In genomic region chr17:41417576-41418015, GRCh38 we compare ENCODE assay signal across 12 cellular contexts. TPM values are rescaled to one million over a fixed set of nuclear protein-coding genes. Genes with fewer than 3 reads are reported as not detected.
DNase-seq lines count a peak whose midpoint lies in the region; ATAC-seq, FAIRE-seq and TF ChIP-seq lines count a peak whose summit lies in the region.
"Had no signal": no experiment of that assay in that cellular context is flagged by ENCODE, and none has a peak within 500 bp of the region (broad histone marks: within the 10 kb centered on the region; RNA-seq: fewer than 3 reads in every experiment).

No MANE protein-coding gene starts in this region.

- H2AFZ ChIP-seq in GM12878 (ENCODE audit: control insufficient read depth, low read depth, low read length) (no peak overlapping the region), mesenchymal stem cell (ENCODE audit: low read depth, low read length) (no peak overlapping the region)

- peak; percentile 76 for ATAC-seq in GM12878
- ATAC-seq: pancreas had no signal

- H3K79me1 ChIP-seq in mesenchymal stem cell (replicated peaks; ENCODE audit: low read length, poor library complexity, severe bottlenecking) = no peaks in the 10 kb centered on the region

- no peaks in the 10 kb centered on the region for H3K9me2 ChIP-seq in DOHH2 (replicated peaks; ENCODE audit: control insufficient read depth, low read length)

- H4K91ac ChIP-seq in mesenchymal stem cell (ENCODE audit: low read length) = no peak overlapping the region

- no peaks in the 10 kb centered on the region for H3K9me3 ChIP-seq in DOHH2 (ENCODE audit: control insufficient read depth, insufficient read depth, low read length)
- no peaks in the 10 kb centered on the region for H3K9me3 ChIP-seq in GM12878 (replicated peaks; ENCODE audit: control insufficient read depth, insufficient read depth, low read length)
- H3K9me3 ChIP-seq in mesenchymal stem cell (ENCODE audit: control insufficient read depth, low read length) = no peaks in the 10 kb centered on the region
- H3K9me3 ChIP-seq in kidney (ENCODE audit: control insufficient read depth in 1 of 2, low read length in 2 of 2) = no peaks in the 10 kb centered on the region
- H3K9me3 ChIP-seq: pancreas had no signal

- H3K27ac ChIP-seq in DOHH2 (ENCODE audit: low read depth, low read length) = no peak overlapping the region
- no peak overlapping the region for H3K27ac ChIP-seq in HL-60 (replicated peaks)
- H3K27ac ChIP-seq in GM12878 (ENCODE audit: control insufficient read depth, insufficient read depth) = no peak overlapping the region
- no peak overlapping the region for H3K27ac ChIP-seq in mesenchymal stem cell (ENCODE audit: low read length, poor library complexity, severe bottlenecking)
- no peak overlapping the region for H3K27ac ChIP-seq in kidney (ENCODE audit: low read depth in 2 of 2, low read length in 2 of 2)
- H3K27ac ChIP-seq: pancreas had no signal

- no peak overlapping the region for H3K4ac ChIP-seq in mesenchymal stem cell (ENCODE audit: low read depth in 1 of 2, low read length in 2 of 2)

- TF ChIP-seq POLR2A in GM12878 (IDR thresholded peaks at IDR 0.05; ENCODE audit: low read depth, low read length) = no peak

- no peaks in the 10 kb centered on the region for H3F3A ChIP-seq in DOHH2 (ENCODE audit: control insufficient read depth, insufficient read depth)

- 0% methylated on average over 4 of the region's 4 CpGs for WGBS in GM12878 (ENCODE audit: insufficient coverage, insufficient replicate concordance, low lambda C conversion rate, missing lambda C conversion rate)
- 49% methylated on average over 4 of the region's 4 CpGs for WGBS in mesenchymal stem cell

- H3K18ac ChIP-seq in mesenchymal stem cell (ENCODE audit: low read depth in 1 of 2, low read length in 2 of 2) = no peak overlapping the region

- CTCF ChIA-PET in GM12878 (lab: Yijun Ruan, JAX) = interaction anchor here (0.9 to 1.4 kb wide), 4 partner anchors 9 to 245 kb away, joined by 3 to 4 read pairs (median 3); no protein-coding TSS in a partner anchor

- no peak overlapping the region for H2BK120ac ChIP-seq in mesenchymal stem cell (ENCODE audit: low read depth, low read length)

- no peaks in the 10 kb centered on the region for H3K27me3 ChIP-seq in DOHH2 (ENCODE audit: control insufficient read depth, low read length)
- no peaks in the 10 kb centered on the region for H3K27me3 ChIP-seq in HL-60 (ENCODE audit: insufficient read depth, poor library complexity, severe bottlenecking)
- H3K27me3 ChIP-seq in GM12878 (replicated peaks in 1 of 2; ENCODE audit: control insufficient read depth in 2 of 2, insufficient read depth in 2 of 2, low read length in 1 of 2) = no peaks in the 10 kb centered on the region; a peak in 1 of 4 replicates
- H3K27me3 ChIP-seq in mesenchymal stem cell (ENCODE audit: control insufficient read depth in 1 of 2, insufficient read depth in 1 of 2, low read length in 2 of 2) = peaks cover 0 to 17% of the 10 kb centered on the region in 2 experiments
- H3K27me3 ChIP-seq: pancreas had no signal

- RAD21 ChIA-PET in GM12878 (lab: Charles Lee; ENCODE audit: unreplicated experiment) = no interaction called here

- H3K36me3 ChIP-seq in DOHH2 (ENCODE audit: control insufficient read depth, low read length) (no peaks in the 10 kb centered on the region), GM12878 (ENCODE audit: control insufficient read depth in 2 of 2, insufficient read depth in 2 of 2, low read length in 1 of 2) (no peaks in the 10 kb centered on the region), mesenchymal stem cell (ENCODE audit: control insufficient read depth in 1 of 2, insufficient read depth in 2 of 2, low read depth in 1 of 2, low read length in 2 of 2) (no peaks in the 10 kb centered on the region), kidney (ENCODE audit: control insufficient read depth in 1 of 2, insufficient read depth in 2 of 2, low read length in 2 of 2) (no peaks in the 10 kb centered on the region)
- H3K36me3 ChIP-seq: pancreas had no signal

- no peak overlapping the region for H2BK12ac ChIP-seq in mesenchymal stem cell (ENCODE audit: low read length in 2 of 2)

- TF ChIP-seq RAD21 in GM12878 (IDR thresholded peaks at IDR 0.05; ENCODE audit: insufficient read depth, low read depth, low read length) = no peak

- H3K4me2 ChIP-seq in DOHH2 (ENCODE audit: low read length) (no peak overlapping the region), GM12878 (ENCODE audit: control insufficient read depth, insufficient read depth) (no peak overlapping the region), mesenchymal stem cell (ENCODE audit: low read length, poor library complexity, severe bottlenecking) (no peak overlapping the region)

- H2BK5ac ChIP-seq in mesenchymal stem cell (ENCODE audit: low read depth, low read length, poor library complexity, severe bottlenecking) = no peak overlapping the region

- no peak overlapping the region for H4K8ac ChIP-seq in mesenchymal stem cell (ENCODE audit: low read length)

- no peak overlapping the region for H3K14ac ChIP-seq in mesenchymal stem cell (ENCODE audit: low read length in 2 of 2)

- H3K4me1 ChIP-seq in DOHH2 (ENCODE audit: control insufficient read depth, low read length) (no peaks in the 10 kb centered on the region), GM12878 (ENCODE audit: control insufficient read depth, insufficient read depth, low read length) (no peaks in the 10 kb centered on the region), mesenchymal stem cell (ENCODE audit: control insufficient read depth, insufficient read depth, low read depth, low read length) (peaks cover 18% of the 10 kb centered on the region), kidney (ENCODE audit: control insufficient read depth in 1 of 2, insufficient read depth in 1 of 2, low read depth in 1 of 2, low read length in 2 of 2) (peaks cover 8 to 16% of the 10 kb centered on the region in 2 donors)
- H3K4me1 ChIP-seq: pancreas had no signal

- H4K20me1 ChIP-seq in DOHH2 (ENCODE audit: control insufficient read depth, insufficient read depth, low read depth, low read length) (no peaks in the 10 kb centered on the region), GM12878 (ENCODE audit: control insufficient read depth, insufficient read depth) (no peaks in the 10 kb centered on the region)

- TF ChIP-seq CTCF in DOHH2 (IDR thresholded peaks at IDR 0.05; ENCODE audit: low read depth, low read length, poor library complexity, severe bottlenecking) (peak; percentile 76), HL-60 (IDR thresholded peaks at IDR 0.05; ENCODE audit: insufficient read depth, low read length) (peak; percentile 10), GM12878 (IDR thresholded peaks at IDR 0.05 in 2 of 3, conservative IDR thresholded peaks at IDR 0.05 in 1 of 3; ENCODE audit: control insufficient read depth in 2 of 3, extremely low read depth in 1 of 3, insufficient read depth in 1 of 3, low read depth in 3 of 3, low read length in 3 of 3) (peak; percentile 29 to 68 (median 59)), kidney (IDR thresholded peaks at IDR 0.05; ENCODE audit: borderline replicate concordance, extremely low read depth, insufficient read depth) (no peak)

- FAIRE-seq in GM12878 (lab: Jason Lieb, UNC) = no peak
- FAIRE-seq in kidney (lab: Jason Lieb, UNC) = no peak
- FAIRE-seq: pancreas had no signal

- DNase-seq in HL-60 (ENCODE audit: low read depth in 1 of 2, low spot score in 1 of 2) (no peak), GM12878 (ENCODE audit: low read depth, low spot score) (no peak), mesenchymal stem cell (no peak), superior temporal gyrus (ENCODE audit: extremely low spot score) (no peak), NCI-H187 treated with DMSO at 0.1 percent for 48 hours (lab: John Stamatoyannopoulos, UW) (no peak), NCI-H2227 (lab: John Stamatoyannopoulos, UW; ENCODE audit: unreplicated experiment) (no peak), kidney (no peak)
- DNase-seq: activated B cell treated with CpG ODN at 0.5 μM for 24 hours, pancreas had no signal

- intact Hi-C loops in GM12878 (cut with micrococcal nuclease; ENCODE audit: unreplicated experiment) = no loop called here
- intact Hi-C loops in kidney (cut with DNase I) = no loop called here

- no peak for TF ChIP-seq EP300 in GM12878 (IDR thresholded peaks at IDR 0.05; ENCODE audit: borderline replicate concordance in 1 of 2, control insufficient read depth in 1 of 2, low read depth in 2 of 2, low read length in 2 of 2)

- SMC1A ChIA-PET in GM12878 (lab: Charles Lee; ENCODE audit: uncharacterized antibody, unreplicated experiment) = interaction anchor here (1.0 to 1.5 kb wide), 2 partner anchors 84 to 145 kb away, joined by 3 read pairs; no protein-coding TSS in a partner anchor

- no TSS peak for BruUV-seq in GM12878 (replicated peaks; lab: Mats Ljungman, UMichigan)

- no peak overlapping the region for H3K23ac ChIP-seq in mesenchymal stem cell (ENCODE audit: low read length in 2 of 2)

- POLR2A ChIA-PET in GM12878 (lab: Charles Lee) = no interaction called here

- H2AK5ac ChIP-seq in mesenchymal stem cell (ENCODE audit: low read length, severe bottlenecking) = peak overlapping the region; percentile 92

- in situ Hi-C loops in GM12878 (cut with MboI) = no loop called here

- no peak overlapping the region for H3K9ac ChIP-seq in GM12878 (ENCODE audit: control insufficient read depth, insufficient read depth, low read length)
- no peak overlapping the region for H3K9ac ChIP-seq in mesenchymal stem cell (ENCODE audit: low read length)
- no peak overlapping the region for H3K9ac ChIP-seq in kidney (ENCODE audit: low read length in 2 of 2)

- no peak overlapping the region for H2BK15ac ChIP-seq in mesenchymal stem cell (ENCODE audit: low read depth, poor library complexity, severe bottlenecking)

- H3K79me2 ChIP-seq in DOHH2 (ENCODE audit: control insufficient read depth, low read length) (no peaks in the 10 kb centered on the region), GM12878 (ENCODE audit: control insufficient read depth, insufficient read depth, low read length) (no peaks in the 10 kb centered on the region)

- no peak overlapping the region for H3K4me3 ChIP-seq in DOHH2 (ENCODE audit: low read length)
- no peak overlapping the region for H3K4me3 ChIP-seq in HL-60 (replicated peaks; ENCODE audit: insufficient read depth, low read length)
- H3K4me3 ChIP-seq in GM12878 = no peak overlapping the region
- H3K4me3 ChIP-seq in mesenchymal stem cell (ENCODE audit: insufficient read depth in 1 of 2, low read depth in 1 of 2, low read length in 2 of 2) = no peak overlapping the region
- H3K4me3 ChIP-seq in kidney (ENCODE audit: low read length in 2 of 2) = no peak overlapping the region
- H3K4me3 ChIP-seq: pancreas had no signal

RNA-seq across cellular contexts. Expression of gene KRT37, which starts 6.8 kb away (rescaled TPM):
- total RNA-seq in GM12878 (2013; cell fraction: nucleolus; rRNA removed) = not detected in 2 replicates
- total RNA-seq in GM12878 (2014; rRNA removed) = not detected in 2 replicates
- total RNA-seq in GM12878 (2014; rRNA removed; fragmentation: Illumina TruSeq; extraction: Trizol) = not detected in 2 replicates
- not detected in 2 replicates for total RNA-seq in GM12878 (2021)
- not detected for polyA plus RNA-seq in GM12878 (2011; ENCODE audit: low read depth)
- polyA plus RNA-seq in GM12878 (2011; rRNA removed) = not detected in 2 replicates
- not detected in 2 replicates for polyA plus RNA-seq in GM12878 (2011; cell fraction: cytosol; rRNA removed)
- polyA plus RNA-seq in GM12878 (2011; cell fraction: nucleus; rRNA removed) = not detected in 2 replicates
- not detected in 2 replicates for polyA plus RNA-seq in GM12878 (2012)
- polyA plus RNA-seq in GM12878 (2014; fragmentation: Illumina TruSeq; extraction: Trizol) = not detected in 2 replicates
- polyA plus RNA-seq in GM12878 (2014; fragmentation: Nextera tagmentation; extraction: Ambion mirVana) = not detected
- polyA plus RNA-seq in GM12878 (2014; rRNA removed) = not detected in 2 replicates
- polyA plus RNA-seq in GM12878 (2016; fragmentation: Nextera tagmentation; extraction: Ambion mirVana) = not detected
- polyA minus RNA-seq in GM12878 (2011; rRNA and poly(A)+ RNA removed) = not detected in 2 replicates
- polyA minus RNA-seq in GM12878 (2011; cell fraction: cytosol; rRNA and poly(A)+ RNA removed) = not detected in 2 replicates
- not detected in 2 replicates for polyA minus RNA-seq in GM12878 (2011; cell fraction: nucleus; rRNA and poly(A)+ RNA removed)
- polyA plus RNA-seq in mesenchymal stem cell (2013, experiment 1 of 2) = not detected
- polyA plus RNA-seq in mesenchymal stem cell (2013, experiment 2 of 2) = not detected
- not detected for total RNA-seq in kidney
- not detected for polyA plus RNA-seq in kidney (ENCODE audit: insufficient read depth, low read depth, low replicate concordance)
- total RNA-seq: activated B cell treated with CpG ODN at 0.5 μM for 24 hours, dermis microvascular lymphatic vessel endothelial cell, pancreas had no signal
- polyA plus RNA-seq: IgD-negative memory B cell, pancreas had no signal

RNA-seq across cellular contexts. Expression of gene KRT31, which starts 20.2 kb away (rescaled TPM):
- total RNA-seq in GM12878 (2013; cell fraction: nucleolus; rRNA removed) = not detected in 2 replicates
- not detected in 2 replicates for total RNA-seq in GM12878 (2014; rRNA removed)
- total RNA-seq in GM12878 (2014; rRNA removed; fragmentation: Illumina TruSeq; extraction: Trizol) = not detected in 2 replicates
- total RNA-seq in GM12878 (2021) = not detected in 2 replicates
- polyA plus RNA-seq in GM12878 (2011; ENCODE audit: low read depth) = not detected
- not detected in 2 replicates for polyA plus RNA-seq in GM12878 (2011; rRNA removed)
- not detected in 2 replicates for polyA plus RNA-seq in GM12878 (2011; cell fraction: cytosol; rRNA removed)
- polyA plus RNA-seq in GM12878 (2011; cell fraction: nucleus; rRNA removed) = not detected in 2 replicates
- polyA plus RNA-seq in GM12878 (2012) = not detected in 2 replicates
- not detected in 2 replicates for polyA plus RNA-seq in GM12878 (2014; fragmentation: Illumina TruSeq; extraction: Trizol)
- polyA plus RNA-seq in GM12878 (2014; fragmentation: Nextera tagmentation; extraction: Ambion mirVana) = not detected
- not detected in 2 replicates for polyA plus RNA-seq in GM12878 (2014; rRNA removed)
- not detected for polyA plus RNA-seq in GM12878 (2016; fragmentation: Nextera tagmentation; extraction: Ambion mirVana)
- polyA minus RNA-seq in GM12878 (2011; rRNA and poly(A)+ RNA removed) = not detected in 2 replicates
- not detected in 2 replicates for polyA minus RNA-seq in GM12878 (2011; cell fraction: cytosol; rRNA and poly(A)+ RNA removed)
- not detected in 2 replicates for polyA minus RNA-seq in GM12878 (2011; cell fraction: nucleus; rRNA and poly(A)+ RNA removed)
- not detected for polyA plus RNA-seq in mesenchymal stem cell (2013, experiment 1 of 2)
- polyA plus RNA-seq in mesenchymal stem cell (2013, experiment 2 of 2) = not detected
- not detected for total RNA-seq in kidney
- not detected for polyA plus RNA-seq in kidney (ENCODE audit: insufficient read depth, low read depth, low replicate concordance)
- total RNA-seq: activated B cell treated with CpG ODN at 0.5 μM for 24 hours, dermis microvascular lymphatic vessel endothelial cell, pancreas had no signal
- polyA plus RNA-seq: IgD-negative memory B cell, pancreas had no signal

RNA-seq across cellular contexts. Expression of gene KRT38, which starts 23.2 kb away (rescaled TPM):
- total RNA-seq in GM12878 (2013; cell fraction: nucleolus; rRNA removed) = not detected in 2 replicates
- not detected in 2 replicates for total RNA-seq in GM12878 (2014; rRNA removed)
- total RNA-seq in GM12878 (2014; rRNA removed; fragmentation: Illumina TruSeq; extraction: Trizol) = not detected in 2 replicates
- total RNA-seq in GM12878 (2021) = not detected in 2 replicates
- polyA plus RNA-seq in GM12878 (2011; ENCODE audit: low read depth) = not detected
- not detected in 2 replicates for polyA plus RNA-seq in GM12878 (2011; rRNA removed)
- polyA plus RNA-seq in GM12878 (2011; cell fraction: cytosol; rRNA removed) = not detected in 2 replicates
- polyA plus RNA-seq in GM12878 (2011; cell fraction: nucleus; rRNA removed) = not detected in 2 replicates
- polyA plus RNA-seq in GM12878 (2012) = not detected in 2 replicates
- polyA plus RNA-seq in GM12878 (2014; fragmentation: Illumina TruSeq; extraction: Trizol) = not detected in 2 replicates
- not detected for polyA plus RNA-seq in GM12878 (2014; fragmentation: Nextera tagmentation; extraction: Ambion mirVana)
- 0.04 TPM in 1 of 2 replicates, not detected in the other for polyA plus RNA-seq in GM12878 (2014; rRNA removed)
- not detected for polyA plus RNA-seq in GM12878 (2016; fragmentation: Nextera tagmentation; extraction: Ambion mirVana)
- not detected in 2 replicates for polyA minus RNA-seq in GM12878 (2011; rRNA and poly(A)+ RNA removed)
- polyA minus RNA-seq in GM12878 (2011; cell fraction: cytosol; rRNA and poly(A)+ RNA removed) = not detected in 2 replicates
- polyA minus RNA-seq in GM12878 (2011; cell fraction: nucleus; rRNA and poly(A)+ RNA removed) = not detected in 2 replicates
- polyA plus RNA-seq in mesenchymal stem cell (2013, experiment 1 of 2) = not detected
- polyA plus RNA-seq in mesenchymal stem cell (2013, experiment 2 of 2) = not detected
- not detected for total RNA-seq in kidney
- not detected for polyA plus RNA-seq in kidney (ENCODE audit: insufficient read depth, low read depth, low replicate concordance)
- total RNA-seq: activated B cell treated with CpG ODN at 0.5 μM for 24 hours, dermis microvascular lymphatic vessel endothelial cell, pancreas had no signal
- polyA plus RNA-seq: IgD-negative memory B cell, pancreas had no signal

RNA-seq across cellular contexts. Expression of gene KRT34, which starts 35.5 kb away (rescaled TPM):
- not detected in 2 replicates for total RNA-seq in GM12878 (2013; cell fraction: nucleolus; rRNA removed)
- total RNA-seq in GM12878 (2014; rRNA removed) (not detected in 2 replicates), GM12878 (2014; rRNA removed; fragmentation: Illumina TruSeq; extraction: Trizol) (not detected in 2 replicates), GM12878 (2021) (not detected in 2 replicates), kidney (not detected)
- not detected for polyA plus RNA-seq in GM12878 (2011; ENCODE audit: low read depth)
- polyA plus RNA-seq in GM12878 (2011; rRNA removed) (not detected in 2 replicates), GM12878 (2014; fragmentation: Illumina TruSeq; extraction: Trizol) (not detected in 2 replicates), GM12878 (2014; fragmentation: Nextera tagmentation; extraction: Ambion mirVana) (not detected), GM12878 (2014; rRNA removed) (0.05 TPM in 1 of 2 replicates, not detected in the other), GM12878 (2016; fragmentation: Nextera tagmentation; extraction: Ambion mirVana) (not detected), kidney (ENCODE audit: insufficient read depth, low read depth, low replicate concordance) (not detected)
- polyA plus RNA-seq in GM12878 (2011; cell fraction: cytosol; rRNA removed) = not detected in 2 replicates
- polyA plus RNA-seq in GM12878 (2011; cell fraction: nucleus; rRNA removed) = not detected in 2 replicates
- not detected in 2 replicates for polyA plus RNA-seq in GM12878 (2012)
- not detected in 2 replicates for polyA minus RNA-seq in GM12878 (2011; rRNA and poly(A)+ RNA removed)
- not detected in 2 replicates for polyA minus RNA-seq in GM12878 (2011; cell fraction: cytosol; rRNA and poly(A)+ RNA removed)
- not detected in 2 replicates for polyA minus RNA-seq in GM12878 (2011; cell fraction: nucleus; rRNA and poly(A)+ RNA removed)
- polyA plus RNA-seq in mesenchymal stem cell (2013, experiment 1 of 2) = 0.43 TPM
- 0.42 TPM for polyA plus RNA-seq in mesenchymal stem cell (2013, experiment 2 of 2)
- total RNA-seq: activated B cell treated with CpG ODN at 0.5 μM for 24 hours, dermis microvascular lymphatic vessel endothelial cell, pancreas had no signal
- polyA plus RNA-seq: IgD-negative memory B cell, pancreas had no signal

RNA-seq across cellular contexts. Expression of gene KRT33B, which starts 48.0 kb away (rescaled TPM):
- total RNA-seq in GM12878 (2013; cell fraction: nucleolus; rRNA removed) = not detected in 2 replicates
- not detected in 2 replicates for total RNA-seq in GM12878 (2014; rRNA removed)
- not detected in 2 replicates for total RNA-seq in GM12878 (2014; rRNA removed; fragmentation: Illumina TruSeq; extraction: Trizol)
- not detected in 2 replicates for total RNA-seq in GM12878 (2021)
- not detected for polyA plus RNA-seq in GM12878 (2011; ENCODE audit: low read depth)
- polyA plus RNA-seq in GM12878 (2011; rRNA removed) = not detected in 2 replicates
- polyA plus RNA-seq in GM12878 (2011; cell fraction: cytosol; rRNA removed) = not detected in 2 replicates
- polyA plus RNA-seq in GM12878 (2011; cell fraction: nucleus; rRNA removed) = not detected in 2 replicates
- not detected in 2 replicates for polyA plus RNA-seq in GM12878 (2012)
- polyA plus RNA-seq in GM12878 (2014; fragmentation: Illumina TruSeq; extraction: Trizol) = not detected in 2 replicates
- polyA plus RNA-seq in GM12878 (2014; fragmentation: Nextera tagmentation; extraction: Ambion mirVana) = not detected
- not detected in 2 replicates for polyA plus RNA-seq in GM12878 (2014; rRNA removed)
- polyA plus RNA-seq in GM12878 (2016; fragmentation: Nextera tagmentation; extraction: Ambion mirVana) = not detected
- polyA minus RNA-seq in GM12878 (2011; rRNA and poly(A)+ RNA removed) = not detected in 2 replicates
- not detected in 2 replicates for polyA minus RNA-seq in GM12878 (2011; cell fraction: cytosol; rRNA and poly(A)+ RNA removed)
- polyA minus RNA-seq in GM12878 (2011; cell fraction: nucleus; rRNA and poly(A)+ RNA removed) = not detected in 2 replicates
- polyA plus RNA-seq in mesenchymal stem cell (2013, experiment 1 of 2) = not detected
- not detected for polyA plus RNA-seq in mesenchymal stem cell (2013, experiment 2 of 2)
- total RNA-seq in kidney = not detected
- polyA plus RNA-seq in kidney (ENCODE audit: insufficient read depth, low read depth, low replicate concordance) = not detected
- total RNA-seq: activated B cell treated with CpG ODN at 0.5 μM for 24 hours, dermis microvascular lymphatic vessel endothelial cell, pancreas had no signal
- polyA plus RNA-seq: IgD-negative memory B cell, pancreas had no signal
